Comparison of ENCODE assay signal across 9 cellular contexts in the genomic region with DNA sequence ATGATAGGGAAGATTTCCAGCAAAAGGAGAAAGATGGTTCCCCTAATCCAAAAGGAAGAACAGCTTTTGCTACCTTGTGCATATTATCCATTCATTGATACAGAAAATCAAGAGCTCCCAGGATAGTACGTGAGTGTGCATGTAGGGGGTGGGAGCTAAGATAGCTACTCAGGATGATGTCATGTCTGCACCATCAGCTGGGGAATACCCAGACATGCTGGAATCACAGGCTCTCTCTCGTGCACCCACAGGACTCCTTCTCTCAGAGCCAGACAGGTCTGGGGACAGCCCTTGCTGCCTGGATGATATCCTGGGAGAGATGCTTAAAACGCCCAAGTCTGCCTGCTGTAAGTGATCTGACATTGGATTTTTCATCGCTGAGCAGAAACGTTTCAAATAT. TPM values are rescaled to one million over a fixed set of nuclear protein-coding genes. Genes with fewer than 3 reads are reported as not detected.
A peak's percentile ranks its signal among the peaks of the same experiment; 100 is the strongest.
DNase-seq lines count a peak whose midpoint lies in the region; TF ChIP-seq lines count a peak whose summit lies in the region.
"Had no signal": no experiment of that assay in that cellular context is flagged by ENCODE, and none has a peak within 500 bp of the region (broad histone marks: within the 10 kb centered on the region; RNA-seq: fewer than 3 reads in every experiment).

No MANE protein-coding gene starts in this region.

- no peaks in the 10 kb centered on the region for H3K9me2 ChIP-seq in MM.1S (replicated peaks; ENCODE audit: insufficient read depth, low read length)

- no peak overlapping the region for H3K4me3 ChIP-seq in epithelial cell of proximal tubule (ENCODE audit: low read depth, low read length)
- no peak overlapping the region for H3K4me3 ChIP-seq in MM.1S (ENCODE audit: low read length)
- H3K4me3 ChIP-seq: thoracic aorta had no signal

- H3K9ac ChIP-seq in MM.1S (ENCODE audit: low read length), result no peak overlapping the region

- no peaks in the 10 kb centered on the region for H4K20me1 ChIP-seq in MM.1S (ENCODE audit: insufficient read depth, low read length)

- no peak overlapping the region for H3K4me2 ChIP-seq in MM.1S (ENCODE audit: low read depth, low read length)

- no peaks in the 10 kb centered on the region for H3K4me1 ChIP-seq in MM.1S (ENCODE audit: low read length)

- H3K9me3 ChIP-seq in MM.1S (replicated peaks; ENCODE audit: insufficient read depth, low read length), result no peaks in the 10 kb centered on the region
- H3K9me3 ChIP-seq: thoracic aorta had no signal

- no peak for TF ChIP-seq CTCF in epithelial cell of proximal tubule (conservative IDR thresholded peaks at IDR 0.05; ENCODE audit: low read depth, low read length)
- no peak for TF ChIP-seq CTCF in MM.1S (IDR thresholded peaks at IDR 0.05; ENCODE audit: low read length)

- no peak overlapping the region for H3K27ac ChIP-seq in MM.1S (ENCODE audit: low read length)

- H2AFZ ChIP-seq in MM.1S (ENCODE audit: low read length), result no peak overlapping the region

- H3K27me3 ChIP-seq in MM.1S (replicated peaks; ENCODE audit: insufficient read depth, low read length), result no peaks in the 10 kb centered on the region

- H3K36me3 ChIP-seq in MM.1S (replicated peaks; ENCODE audit: insufficient read depth, low read length), result no peaks in the 10 kb centered on the region
- H3K36me3 ChIP-seq: thoracic aorta had no signal

- DNase-seq in activated T-cell treated with anti-CD3 and anti-CD28 coated beads for 24 hours (ENCODE audit: low read depth) (peak; percentile 16), HPDE6-E6E7 (ENCODE audit: extremely low spot score) (peak; percentile 15), epithelial cell of proximal tubule (ENCODE audit: low read depth) (peak; percentile 16), hippocampal formation (lab: John Stamatoyannopoulos, UW) (no peak), SHP77 (lab: John Stamatoyannopoulos, UW) (no peak), MM.1S (no peak)
- no peak for DNase-seq in activated T-cell treated with anti-CD3 and anti-CD28 coated beads, Interleukin-2, amount 50 U/mL, for 1 hour
- DNase-seq in stimulated activated CD8-positive, alpha-beta memory T cell treated with anti-CD3 and anti-CD28 coated beads, Interleukin-12 subunit alpha, Interleukin-12 subunit beta, amount 100 ng/mL, for 4 hours (ENCODE audit: low read depth), result peak; percentile 13

- peaks cover 70% of the 10 kb centered on the region for H3K79me2 ChIP-seq in MM.1S (ENCODE audit: low read length)

- H3F3A ChIP-seq in MM.1S (ENCODE audit: insufficient read depth, low read length), result no peaks in the 10 kb centered on the region

RNA-seq across cellular contexts. Expression of gene FOXN3, which starts 38.9 kb away (rescaled TPM):
- 23.2 and 27.8 TPM in 2 replicates for total RNA-seq in epithelial cell of proximal tubule

Comparison
In these comparisons a context has a peak if more than half of its experiments do, and no peak if none do; other contexts are left out.
1. DNase-seq: peak in activated T-cell treated with anti-CD3 and anti-CD28 coated beads for 24 hours (single experiment), HPDE6-E6E7 (single experiment), epithelial cell of proximal tubule (single experiment) and stimulated activated CD8-positive, alpha-beta memory T cell treated with anti-CD3 and anti-CD28 coated beads, Interleukin-12 subunit alpha, Interleukin-12 subunit beta, amount 100 ng/mL, for 4 hours (single experiment); none in activated T-cell treated with anti-CD3 and anti-CD28 coated beads, Interleukin-2, amount 50 U/mL, for 1 hour (single experiment), hippocampal formation (0 of 2), SHP77 (0 of 2) and MM.1S (single experiment).